ENCODE assay signal across 8 cellular contexts in the genomic region with DNA sequence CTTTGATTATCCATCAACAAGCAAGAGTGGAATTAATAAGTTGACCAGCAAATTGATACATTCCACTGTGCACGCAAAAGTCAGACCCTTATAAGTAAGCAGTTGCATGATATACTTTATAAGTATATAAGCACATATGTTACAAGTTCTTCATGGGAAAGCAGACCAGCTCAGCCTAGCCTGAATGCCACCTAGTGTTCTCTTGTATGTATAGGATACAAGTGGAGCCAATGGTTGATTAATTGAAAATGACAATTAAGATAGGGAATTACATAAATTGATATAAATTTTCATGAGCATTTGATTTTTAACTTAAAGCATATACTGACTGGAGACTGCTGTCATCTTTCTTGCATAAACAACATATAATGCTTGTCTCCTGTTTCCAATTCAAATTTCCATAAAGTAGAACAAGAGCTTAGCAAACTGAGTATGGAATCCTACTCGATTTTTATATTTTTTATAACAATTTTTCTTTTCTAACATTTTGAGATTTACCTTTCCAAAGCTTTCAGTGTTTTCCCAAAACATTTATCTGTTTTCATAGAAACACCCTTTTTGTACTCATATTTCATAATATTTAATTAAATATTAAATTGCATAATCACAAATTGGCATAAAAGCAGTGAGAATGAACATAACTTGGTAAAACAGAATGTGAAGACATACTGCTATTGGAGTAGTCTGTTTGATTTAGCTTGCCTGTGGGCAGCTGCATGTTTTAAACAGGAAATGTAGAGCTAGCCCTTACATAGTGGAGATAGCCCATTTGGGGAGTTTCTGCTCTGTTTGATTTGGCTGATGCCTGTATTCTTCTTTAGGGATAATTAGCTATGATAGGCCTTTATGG.
DNase-seq lines count a peak whose midpoint lies in the region; ATAC-seq and TF ChIP-seq lines count a peak whose summit lies in the region.

No MANE protein-coding gene starts in this region.

- H3K4me3 Mint-ChIP-seq in activated CD8-positive, alpha-beta T cell treated with anti-CD3 and anti-CD28 coated beads for 36 hours, result no peak overlapping the region
- H3K4me3 Mint-ChIP-seq in activated CD8-positive, alpha-beta T cell treated with anti-CD3 and anti-CD28 coated beads, Interleukin-2, amount 10 ng/mL, durations not matched to agents 7 days and 5 days, result no peak overlapping the region

- no peak overlapping the region for H3K27ac Mint-ChIP-seq in activated CD8-positive, alpha-beta T cell treated with anti-CD3 and anti-CD28 coated beads for 36 hours
- H3K27ac Mint-ChIP-seq in activated CD8-positive, alpha-beta T cell treated with anti-CD3 and anti-CD28 coated beads, Interleukin-2, amount 10 ng/mL, durations not matched to agents 7 days and 5 days, result no peak overlapping the region

- peaks cover 2% of the 10 kb centered on the region for H3K27me3 Mint-ChIP-seq in activated CD8-positive, alpha-beta T cell treated with anti-CD3 and anti-CD28 coated beads for 36 hours
- H3K27me3 Mint-ChIP-seq in activated CD8-positive, alpha-beta T cell treated with anti-CD3 and anti-CD28 coated beads, Interleukin-2, amount 10 ng/mL, durations not matched to agents 7 days and 5 days (ENCODE audit: low read depth), result peaks cover 12% of the 10 kb centered on the region

- DNase-seq in activated CD8-positive, alpha-beta T cell treated with anti-CD3 and anti-CD28 coated beads for 36 hours, result peak; percentile 19
- no peak for DNase-seq in activated CD8-positive, alpha-beta T cell treated with anti-CD3 and anti-CD28 coated beads, Interleukin-2, amount 10 ng/mL, durations not matched to agents 7 days and 5 days
- DNase-seq in NCI-H146 treated with DMSO at 0.1 percent for 48 hours (lab: John Stamatoyannopoulos, UW; ENCODE audit: unreplicated experiment) (peak; percentile 2), amniotic stem cell (lab: John Stamatoyannopoulos, UW) (peak; percentile 21), inferior parietal cortex (ENCODE audit: extremely low spot score) (peak; percentile 33), NOMO-1 (lab: John Stamatoyannopoulos, UW; ENCODE audit: unreplicated experiment in 2 of 2) (no peak)
- DNase-seq in stimulated activated naive CD8-positive, alpha-beta T cell treated with anti-CD3 and anti-CD28 coated beads, Interleukin-15, Interleukin-2, amounts not matched to agents 100 U/mL and 50 U/mL, for 24 hours, result no peak

- no peaks in the 10 kb centered on the region for H3K9me3 Mint-ChIP-seq in activated CD8-positive, alpha-beta T cell treated with anti-CD3 and anti-CD28 coated beads for 36 hours
- H3K9me3 Mint-ChIP-seq in activated CD8-positive, alpha-beta T cell treated with anti-CD3 and anti-CD28 coated beads, Interleukin-2, amount 10 ng/mL, durations not matched to agents 7 days and 5 days (ENCODE audit: insufficient read depth), result no peaks in the 10 kb centered on the region

- TF ChIP-seq CTCF in activated CD8-positive, alpha-beta T cell treated with anti-CD3 and anti-CD28 coated beads for 36 hours (IDR thresholded peaks at IDR 0.05), result peak; percentile 40

- H3K36me3 Mint-ChIP-seq in activated CD8-positive, alpha-beta T cell treated with anti-CD3 and anti-CD28 coated beads for 36 hours (ENCODE audit: low read depth), result no peaks in the 10 kb centered on the region
- no peaks in the 10 kb centered on the region for H3K36me3 Mint-ChIP-seq in activated CD8-positive, alpha-beta T cell treated with anti-CD3 and anti-CD28 coated beads, Interleukin-2, amount 10 ng/mL, durations not matched to agents 7 days and 5 days (ENCODE audit: low read depth)

- no peak for ATAC-seq in activated CD8-positive, alpha-beta T cell treated with anti-CD3 and anti-CD28 coated beads for 36 hours
- ATAC-seq in activated CD8-positive, alpha-beta T cell treated with anti-CD3 and anti-CD28 coated beads, Interleukin-2, amount 10 ng/mL, durations not matched to agents 7 days and 5 days, result no peak
- no peak for ATAC-seq in HG03432 (IDR thresholded peaks at IDR 0.05; ENCODE audit: unreplicated experiment)
- ATAC-seq in stimulated activated naive CD8-positive, alpha-beta T cell treated with anti-CD3 and anti-CD28 coated beads, Interleukin-15, Interleukin-2, amounts not matched to agents 100 U/mL and 50 U/mL, for 24 hours, result no peak

- H3K4me1 Mint-ChIP-seq in activated CD8-positive, alpha-beta T cell treated with anti-CD3 and anti-CD28 coated beads for 36 hours (ENCODE audit: low read depth), result no peaks in the 10 kb centered on the region
- no peaks in the 10 kb centered on the region for H3K4me1 Mint-ChIP-seq in activated CD8-positive, alpha-beta T cell treated with anti-CD3 and anti-CD28 coated beads, Interleukin-2, amount 10 ng/mL, durations not matched to agents 7 days and 5 days (ENCODE audit: low read depth)

- intact Hi-C loops in activated CD8-positive, alpha-beta T cell treated with anti-CD3 and anti-CD28 coated beads for 36 hours (cut with micrococcal nuclease), result no loop called here

- CTCF ChIA-PET in activated CD8-positive, alpha-beta T cell treated with anti-CD3 and anti-CD28 coated beads for 36 hours (lab: Charles Lee), result interaction anchor here (0.7 to 1.7 kb wide), 5 partner anchors 84 to 316 kb away, joined by 3 to 8 read pairs (median 3); no protein-coding TSS in a partner anchor
- CTCF ChIA-PET in activated CD8-positive, alpha-beta T cell treated with anti-CD3 and anti-CD28 coated beads, Interleukin-2, amount 10 ng/mL, durations not matched to agents 7 days and 5 days (lab: Charles Lee), result interaction anchor here (0.9 to 1.5 kb wide), 4 partner anchors 12 to 381 kb away, joined by 3 to 5 read pairs (median 3); no protein-coding TSS in a partner anchor

- POLR2A ChIA-PET in activated CD8-positive, alpha-beta T cell treated with anti-CD3 and anti-CD28 coated beads for 36 hours (lab: Charles Lee), result no interaction called here
- POLR2A ChIA-PET in activated CD8-positive, alpha-beta T cell treated with anti-CD3 and anti-CD28 coated beads, Interleukin-2, amount 10 ng/mL, durations not matched to agents 7 days and 5 days (lab: Charles Lee), result interaction anchor here (0.6 kb wide), 1 partner anchor 1036 kb away, joined by 5 read pairs; no protein-coding TSS in a partner anchor

Comparison
In these comparisons a context has a peak if more than half of its experiments do, and no peak if none do; other contexts are left out.
1. DNase-seq: peak in activated CD8-positive, alpha-beta T cell treated with anti-CD3 and anti-CD28 coated beads for 36 hours (single experiment), NCI-H146 treated with DMSO at 0.1 percent for 48 hours (single experiment), amniotic stem cell (single experiment) and inferior parietal cortex (single experiment); none in activated CD8-positive, alpha-beta T cell treated with anti-CD3 and anti-CD28 coated beads, Interleukin-2, amount 10 ng/mL, durations not matched to agents 7 days and 5 days (single experiment), stimulated activated naive CD8-positive, alpha-beta T cell treated with anti-CD3 and anti-CD28 coated beads, Interleukin-15, Interleukin-2, amounts not matched to agents 100 U/mL and 50 U/mL, for 24 hours (single experiment) and NOMO-1 (0 of 2).